Comparison of ENCODE assay signal across 3 cellular contexts in the genomic region with DNA sequence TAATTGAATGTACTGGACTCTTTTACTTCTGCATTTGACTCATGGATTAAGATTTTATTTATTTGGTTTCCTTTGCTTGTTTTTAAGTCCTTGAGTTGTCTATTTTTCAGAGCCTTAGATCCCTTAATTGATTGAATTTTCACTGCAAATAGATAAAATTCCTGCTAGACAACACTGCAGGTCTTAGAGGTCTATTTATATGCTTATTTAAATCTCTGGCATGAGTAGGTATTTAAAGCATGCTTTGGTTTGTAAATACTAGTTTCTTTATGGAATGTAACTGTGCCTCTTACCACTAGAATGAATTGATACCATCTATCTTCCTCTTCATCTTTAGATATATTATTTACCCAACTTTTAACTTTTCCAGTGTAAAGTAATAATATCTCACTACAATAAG.
TF ChIP-seq lines count a peak whose summit lies in the region.

No MANE protein-coding gene starts in this region.

TF ChIP-seq in GM23338, 12 proteins besides CTCF, POLR2A, EP300 and RAD21 (continues in another document):
- TF ChIP-seq ZNF331 (CRISPR knock-in tag; IDR thresholded peaks at IDR 0.05; ENCODE audit: low read depth) (no peak), POLR2AphosphoS5 (IDR thresholded peaks at IDR 0.05; ENCODE audit: low read depth) (no peak), NANOG (IDR thresholded peaks at IDR 0.05; ENCODE audit: borderline replicate concordance) (no peak), JUNB (IDR thresholded peaks at IDR 0.05; ENCODE audit: unreplicated experiment) (no peak), CREB1 (CRISPR knock-in tag; IDR thresholded peaks at IDR 0.05; ENCODE audit: low read depth) (no peak), EZH2 (IDR thresholded peaks at IDR 0.05; ENCODE audit: low read depth, unreplicated experiment) (no peak)
- TF ChIP-seq, protein P1, sequence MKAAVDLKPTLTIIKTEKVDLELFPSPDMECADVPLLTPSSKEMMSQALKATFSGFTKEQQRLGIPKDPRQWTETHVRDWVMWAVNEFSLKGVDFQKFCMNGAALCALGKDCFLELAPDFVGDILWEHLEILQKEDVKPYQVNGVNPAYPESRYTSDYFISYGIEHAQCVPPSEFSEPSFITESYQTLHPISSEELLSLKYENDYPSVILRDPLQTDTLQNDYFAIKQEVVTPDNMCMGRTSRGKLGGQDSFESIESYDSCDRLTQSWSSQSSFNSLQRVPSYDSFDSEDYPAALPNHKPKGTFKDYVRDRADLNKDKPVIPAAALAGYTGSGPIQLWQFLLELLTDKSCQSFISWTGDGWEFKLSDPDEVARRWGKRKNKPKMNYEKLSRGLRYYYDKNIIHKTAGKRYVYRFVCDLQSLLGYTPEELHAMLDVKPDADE (IDR thresholded peaks at IDR 0.05) = no peak

TF ChIP-seq in H1, 55 proteins besides CTCF, POLR2A, EP300 and RAD21:
- no peak for TF ChIP-seq EZH2 (IDR thresholded peaks at IDR 0.05; ENCODE audit: low read depth, low read length, severe bottlenecking)
- TF ChIP-seq FOSL1 (IDR thresholded peaks at IDR 0.05; ENCODE audit: insufficient read depth, low read depth, low read length) = no peak
- no peak for TF ChIP-seq TBP (IDR thresholded peaks at IDR 0.05; ENCODE audit: low read depth, low read length)
- no peak for TF ChIP-seq HDAC6 (IDR thresholded peaks at IDR 0.05; ENCODE audit: low read depth, low read length)
- TF ChIP-seq PHF8 (conservative IDR thresholded peaks at IDR 0.05; ENCODE audit: low read depth, low read length) = no peak
- no peak for TF ChIP-seq NRF1 (IDR thresholded peaks at IDR 0.05; ENCODE audit: low read depth, low read length)
- TF ChIP-seq TCF12 (IDR thresholded peaks at IDR 0.05; ENCODE audit: low read depth, low read length) = no peak
- TF ChIP-seq NANOG (IDR thresholded peaks at IDR 0.05; ENCODE audit: insufficient read depth, low read depth, low read length, poor library complexity, severe bottlenecking) = no peak
- TF ChIP-seq SUZ12 (IDR thresholded peaks at IDR 0.05; ENCODE audit: low read length) = no peak
- no peak for TF ChIP-seq JUND (IDR thresholded peaks at IDR 0.05; ENCODE audit: low read length)
- no peak for TF ChIP-seq SP2 (IDR thresholded peaks at IDR 0.05; ENCODE audit: low read length)
- TF ChIP-seq SIRT6 (IDR thresholded peaks at IDR 0.05; ENCODE audit: low read length) = no peak
- no peak for TF ChIP-seq CEBPB (IDR thresholded peaks at IDR 0.05; ENCODE audit: low read depth, low read length)
- no peak for TF ChIP-seq GTF2F1 (IDR thresholded peaks at IDR 0.05; ENCODE audit: borderline replicate concordance, low read depth, low read length)
- TF ChIP-seq JUN (IDR thresholded peaks at IDR 0.05; ENCODE audit: low read depth, low read length) = no peak
- no peak for TF ChIP-seq SRF (IDR thresholded peaks at IDR 0.05; ENCODE audit: low read depth, low read length)
- TF ChIP-seq RXRA (IDR thresholded peaks at IDR 0.05; ENCODE audit: insufficient read depth, low read depth, low read length) = no peak
- no peak for TF ChIP-seq BCL11A (IDR thresholded peaks at IDR 0.05; ENCODE audit: low read depth in 2 of 2, low read length in 2 of 2)
TF ChIP-seq in H1: peak in this region for 0.

TF ChIP-seq in GM12891, 5 proteins besides CTCF, POLR2A, EP300 and RAD21:
- TF ChIP-seq POLR2AphosphoS5 (IDR thresholded peaks at IDR 0.05; ENCODE audit: low read depth, low read length) (no peak), PAX5 (IDR thresholded peaks at IDR 0.05; ENCODE audit: insufficient read depth, low read length, severe bottlenecking) (no peak), TAF1 (IDR thresholded peaks at IDR 0.05; ENCODE audit: low read depth, low read length) (no peak), SPI1 (IDR thresholded peaks at IDR 0.05; ENCODE audit: low read depth, low read length) (no peak), POU2F2 (IDR thresholded peaks at IDR 0.05; ENCODE audit: low read depth, low read length) (no peak)
